Comparison of ENCODE assay signal across 27 cellular contexts in genomic region chr12:114770323-114770722, GRCh38.
A peak's percentile ranks its signal among the peaks of the same experiment; 100 is the strongest.
DNase-seq lines count a peak whose midpoint lies in the region; ATAC-seq, FAIRE-seq and TF ChIP-seq lines count a peak whose summit lies in the region.
"Had no signal": no experiment of that assay in that cellular context is flagged by ENCODE, and none has a peak within 500 bp of the region (broad histone marks: within the 10 kb centered on the region; RNA-seq: fewer than 3 reads in every experiment).

No MANE protein-coding gene starts in this region.

- H3K27me3 Mint-ChIP-seq in type B pancreatic cell: no peaks in the 10 kb centered on the region
- H3K27me3 Mint-ChIP-seq: activated CD4-positive, alpha-beta T cell treated with anti-CD3 and anti-CD28 coated beads, Interleukin-2, amount 10 ng/mL, durations not matched to agents 24 days and 14 days; natural killer cell treated with Interleukin-12 subunit alpha and Interleukin-12 subunit beta and Interleukin-15 and Interleukin-18, amount 100 ng/mL, for 72 hours; stimulated activated naive CD8-positive, alpha-beta T cell treated with anti-CD3 and anti-CD28 coated beads, Interleukin-15, Interleukin-2, amounts not matched to agents 100 ng/mL and 50 ng/mL, for 24 hours had no signal

- H3K4me1 ChIP-seq in A549 (peaks cover 15% of the 10 kb centered on the region), right lobe of liver (peaks cover 0 to 6% (median 0%) of the 10 kb centered on the region in 4 donors)

- H3K36me3 ChIP-seq in right lobe of liver: no peaks in the 10 kb centered on the region
- H3K36me3 ChIP-seq: thoracic aorta, WERI-Rb-1 had no signal

- H3K4me2 ChIP-seq in A549: no peak overlapping the region

- TF ChIP-seq CTCF in A549 (IDR thresholded peaks at IDR 0.05) (no peak), right lobe of liver (IDR thresholded peaks at IDR 0.05) (no peak), type B pancreatic cell (conservative IDR thresholded peaks at IDR 0.05) (no peak)

- no peaks in the 10 kb centered on the region for H3K36me3 Mint-ChIP-seq in type B pancreatic cell
- H3K36me3 Mint-ChIP-seq: brain; natural killer cell treated with Interleukin-12 subunit alpha and Interleukin-12 subunit beta and Interleukin-15 and Interleukin-18, amount 100 ng/mL, for 72 hours had no signal

- H3K4me1 Mint-ChIP-seq in type B pancreatic cell (ENCODE audit: unreplicated experiment): peaks cover 29% of the 10 kb centered on the region
- H3K4me1 Mint-ChIP-seq: activated CD4-positive, alpha-beta T cell treated with anti-CD3 and anti-CD28 coated beads, Interleukin-2, amount 10 ng/mL, durations not matched to agents 24 days and 14 days had no signal

- TF ChIP-seq EP300 in A549 (IDR thresholded peaks at IDR 0.05): no peak

- peaks cover 5% of the 10 kb centered on the region for H3K9me3 Mint-ChIP-seq in type B pancreatic cell
- H3K9me3 Mint-ChIP-seq: natural killer cell treated with Interleukin-12 subunit alpha and Interleukin-12 subunit beta and Interleukin-15 and Interleukin-18, amount 100 ng/mL, for 72 hours; stimulated activated naive CD8-positive, alpha-beta T cell treated with anti-CD3 and anti-CD28 coated beads, Interleukin-15, Interleukin-2, amounts not matched to agents 100 ng/mL and 50 ng/mL, for 24 hours had no signal

- TF ChIP-seq RAD21 in A549 (conservative IDR thresholded peaks at IDR 0.05 in 1 of 2, IDR thresholded peaks at IDR 0.05 in 1 of 2): no peak

- POLR2A ChIA-PET in A549 (lab: Yijun Ruan, JAX): no interaction called here

- CTCF ChIA-PET in A549 (lab: Yijun Ruan, JAX): interaction anchor here (1.2 to 1.3 kb wide), 3 partner anchors 10 to 86 kb away, joined by 3 to 5 read pairs (median 3); partner anchors contain the start of gene TBX3

- H3K27ac ChIP-seq in A549 (0 out of 6 replicates have a peak overlapping the region, but pooled peaks of 1 of the 2 experiments have one; percentile 30), right lobe of liver (peak overlapping the region in 1 of 3 donors; percentile 35)
- H3K27ac ChIP-seq: skin epidermis, thoracic aorta, WERI-Rb-1 had no signal

- no peak for TF ChIP-seq POLR2A in A549 (IDR thresholded peaks at IDR 0.05; ENCODE audit: low read length)
- no peak for TF ChIP-seq POLR2A in right lobe of liver (IDR thresholded peaks at IDR 0.05)

- FAIRE-seq in A549 (lab: Jason Lieb, UNC): no peak
- FAIRE-seq: islet of Langerhans had no signal

- DNase-seq in A549 (ENCODE audit: low read depth in 1 of 2, low spot score in 1 of 2): peak in 1 of 2 experiments; percentile 36
- DNase-seq in HT-29 (ENCODE audit: low spot score): peak; percentile 41
- peak; percentile 14 for DNase-seq in amniotic epithelial cell (ENCODE audit: low read depth)
- no peak for DNase-seq in right lobe of liver
- DNase-seq in globus pallidus (ENCODE audit: low spot score): no peak
- no peak for DNase-seq in posterior cingulate gyrus
- DNase-seq in type B pancreatic cell (ENCODE audit: extremely low spot score, unreplicated experiment): no peak
- DNase-seq: activated CD4-positive, alpha-beta T cell treated with anti-CD3 and anti-CD28 coated beads, Interleukin-2, amount 10 ng/mL, durations not matched to agents 24 days and 14 days; activated T-cell treated with anti-CD3 and anti-CD28 coated beads, Interleukin-2, amount 50 U/mL, for 48 hours; C1 segment of cervical spinal cord; Calu3; cerebellar nuclear complex; Kasumi-1; left ventricle myocardium superior; NCI-H1092; NCI-H1930; NCI-H2227 treated with DMSO at 0.1 percent for 48 hours; NCI-H774; SW 1271; T-helper 9 cell; WERI-Rb-1 had no signal

- no peaks in the 10 kb centered on the region for H3K9me3 ChIP-seq in A549
- no peaks in the 10 kb centered on the region for H3K9me3 ChIP-seq in right lobe of liver
- H3K9me3 ChIP-seq: thoracic aorta had no signal

- H3K27me3 ChIP-seq in right lobe of liver: no peaks in the 10 kb centered on the region

- no peak overlapping the region for H3K27ac Mint-ChIP-seq in type B pancreatic cell
- H3K27ac Mint-ChIP-seq: activated CD4-positive, alpha-beta T cell treated with anti-CD3 and anti-CD28 coated beads, Interleukin-2, amount 10 ng/mL, durations not matched to agents 24 days and 14 days; natural killer cell treated with Interleukin-12 subunit alpha and Interleukin-12 subunit beta and Interleukin-15 and Interleukin-18, amount 100 ng/mL, for 72 hours; stimulated activated naive CD8-positive, alpha-beta T cell treated with anti-CD3 and anti-CD28 coated beads, Interleukin-15, Interleukin-2, amounts not matched to agents 100 ng/mL and 50 ng/mL, for 24 hours had no signal

- intact Hi-C loops in right lobe of liver (cut with DNase I): no loop called here
- intact Hi-C loops in posterior cingulate gyrus (cut with DNase I): no loop called here

- WGBS in A549 (ENCODE audit: missing lambda C conversion rate): 63% methylated on average over 3 of the region's 3 CpGs
- 83% methylated on average over 1 of the region's 3 CpGs for WGBS in right lobe of liver (ENCODE audit: insufficient coverage, low coverage, low lambda C conversion rate, missing lambda C conversion rate)

- H3K4me3 ChIP-seq in A549 (no peak overlapping the region), right lobe of liver (no peak overlapping the region)
- H3K4me3 ChIP-seq: skin epidermis, thoracic aorta had no signal

- ATAC-seq in A549: peak; percentile 45 to 48; a peak in 3 of 6 replicates
- peak; percentile 10 to 62 (median 44) for ATAC-seq in right lobe of liver
- ATAC-seq: left ventricle myocardium superior; natural killer cell treated with Interleukin-12 subunit alpha and Interleukin-12 subunit beta and Interleukin-15 and Interleukin-18, amount 100 ng/mL, for 72 hours had no signal

- no peak overlapping the region for H3K4me3 Mint-ChIP-seq in type B pancreatic cell
- H3K4me3 Mint-ChIP-seq: activated CD4-positive, alpha-beta T cell treated with anti-CD3 and anti-CD28 coated beads, Interleukin-2, amount 10 ng/mL, durations not matched to agents 24 days and 14 days; brain; natural killer cell treated with Interleukin-12 subunit alpha and Interleukin-12 subunit beta and Interleukin-15 and Interleukin-18, amount 100 ng/mL, for 72 hours; stimulated activated naive CD8-positive, alpha-beta T cell treated with anti-CD3 and anti-CD28 coated beads, Interleukin-15, Interleukin-2, amounts not matched to agents 100 ng/mL and 50 ng/mL, for 24 hours had no signal

TF ChIP-seq in A549, 52 proteins besides CTCF, POLR2A, EP300 and RAD21:
- TF ChIP-seq ZFP36 (IDR thresholded peaks at IDR 0.05; ENCODE audit: borderline replicate concordance, partially characterized antibody): peak; percentile 49
- TF ChIP-seq POLR2AphosphoS2 (conservative IDR thresholded peaks at IDR 0.05; ENCODE audit: low read length): no peak
TF ChIP-seq in A549: peak in this region for 1.

Comparison
In these comparisons a context has a peak if more than half of its experiments do, and no peak if none do; other contexts are left out.
1. DNase-seq: peak in HT-29 (single experiment) and amniotic epithelial cell (single experiment); none in right lobe of liver (0 of 3), globus pallidus (single experiment), posterior cingulate gyrus (0 of 10) and type B pancreatic cell (single experiment).